ENCODE assay signal across 12 cellular contexts in genomic region chr12:16063728-16064127, GRCh38.
"Had no signal": no experiment of that assay in that cellular context is flagged by ENCODE, and none has a peak within 500 bp of the region (broad histone marks: within the 10 kb centered on the region; RNA-seq: fewer than 3 reads in every experiment).

No MANE protein-coding gene starts in this region.

- FAIRE-seq: colon had no signal

- ATAC-seq: activated CD8-positive, alpha-beta memory T cell treated with anti-CD3 and anti-CD28 coated beads, Interleukin-2, amount 10 ng/mL, durations not matched to agents 7 days and 5 days; left colon; natural killer cell had no signal

- DNase-seq: activated CD4-positive, alpha-beta T cell treated with anti-CD3 and anti-CD28 coated beads for 1 hour; activated CD4-positive, alpha-beta T cell treated with anti-CD3 and anti-CD28 coated beads, Interleukin-2, amount 50 U/mL, for 48 hours; activated CD8-positive, alpha-beta memory T cell treated with anti-CD3 and anti-CD28 coated beads, Interleukin-2, amount 10 ng/mL, durations not matched to agents 7 days and 5 days; activated effector memory CD4-positive, alpha-beta T cell treated with Interleukin-2 at 50 U/mL for 16 hours; activated T-cell treated with anti-CD3 and anti-CD28 coated beads, Interleukin-2, amount 50 U/mL, for 24 hours; hypothalamus; left colon; natural killer cell; sigmoid colon; stimulated activated CD4-positive, alpha-beta T cell treated with anti-CD3 and anti-CD28 coated beads, Interleukin-2, amount 100 ng/mL, for 48 hours; upper lobe of left lung had no signal
